ENCODE assay signal across 9 cellular contexts in the genomic region with DNA sequence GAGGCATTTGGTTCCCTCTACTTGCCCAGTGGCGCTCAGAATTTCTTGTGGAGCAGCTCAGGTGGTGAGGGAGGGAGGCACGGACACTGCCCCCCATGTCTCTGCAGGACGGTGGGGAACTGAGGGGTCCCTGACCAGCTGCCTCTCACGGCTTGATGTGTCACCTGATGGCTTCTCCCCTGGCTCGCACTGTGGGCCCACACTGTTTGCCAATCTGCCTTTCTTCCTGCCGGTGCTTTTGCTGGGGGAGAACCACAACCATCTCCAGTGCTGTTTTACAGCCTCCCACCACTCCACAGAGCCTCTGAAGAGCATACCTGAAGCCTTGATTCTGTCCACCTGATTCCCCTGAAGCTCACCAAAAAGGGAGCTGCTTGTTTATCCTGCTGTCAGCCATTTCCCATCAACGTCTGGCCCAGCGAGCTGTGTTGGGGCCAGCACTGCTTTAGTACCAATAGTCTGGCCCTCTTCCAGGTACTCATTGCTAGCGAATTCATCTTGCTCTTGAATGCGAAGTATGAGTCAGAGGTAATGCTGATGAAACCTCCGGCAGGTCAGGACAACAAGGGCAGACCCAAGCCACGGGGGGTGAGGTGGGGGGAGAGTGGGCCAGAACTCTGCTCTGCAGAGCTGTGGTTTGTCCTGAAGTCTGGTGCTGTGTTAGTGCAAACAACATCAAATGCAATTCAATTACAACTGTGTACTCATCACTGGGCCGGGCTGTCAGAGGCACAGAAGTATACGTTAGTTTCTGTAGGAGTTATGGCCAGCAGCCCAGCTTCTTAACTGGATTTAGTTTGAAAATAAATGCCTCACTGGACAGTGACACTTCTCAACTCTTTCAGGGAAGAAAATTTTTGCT.
DNase-seq lines count a peak whose midpoint lies in the region; ATAC-seq and TF ChIP-seq lines count a peak whose summit lies in the region.
"Had no signal": no experiment of that assay in that cellular context is flagged by ENCODE, and none has a peak within 500 bp of the region (broad histone marks: within the 10 kb centered on the region; RNA-seq: fewer than 3 reads in every experiment).

No MANE protein-coding gene starts in this region.

- no TSS peak for BruUV-seq in PC-3 (replicated peaks; lab: Mats Ljungman, UMichigan)

- peak; percentile 89 for DNase-seq in PC-3
- peak; percentile 97 to 99 for DNase-seq in fibroblast of lung (ENCODE audit: low read depth in 2 of 2)
- no peak for DNase-seq in osteocyte (ENCODE audit: extremely low spot score, unreplicated experiment)
- DNase-seq in middle frontal gyrus (ENCODE audit: extremely low spot score, low spot score) = no peak
- DNase-seq: naive B cell had no signal

- TF ChIP-seq CTCF in HEK293 (tag by site-specific recombination; IDR thresholded peaks at IDR 0.05) (no peak), PC-3 (conservative IDR thresholded peaks at IDR 0.05; ENCODE audit: low read depth, low read length) (no peak), fibroblast of lung (conservative IDR thresholded peaks at IDR 0.05 in 1 of 2, IDR thresholded peaks at IDR 0.05 in 1 of 2; ENCODE audit: low read depth in 1 of 2, low read length in 2 of 2) (no peak), osteocyte (IDR thresholded peaks at IDR 0.05) (no peak)

- H3K36me3 ChIP-seq in HEK293 (ENCODE audit: control insufficient read depth in 2 of 2, insufficient read depth in 1 of 2, low read length in 2 of 2) (no peaks in the 10 kb centered on the region), PC-3 (ENCODE audit: low read depth, low read length) (no peaks in the 10 kb centered on the region), fibroblast of lung (ENCODE audit: control insufficient read depth, insufficient read depth, low read length) (no peaks in the 10 kb centered on the region)

- peaks cover 45% of the 10 kb centered on the region for H3K4me1 Mint-ChIP-seq in osteocyte (ENCODE audit: unreplicated experiment)
- H3K4me1 Mint-ChIP-seq: naive B cell had no signal

- H4K20me1 ChIP-seq in PC-3 (ENCODE audit: low read length) (no peaks in the 10 kb centered on the region), fibroblast of lung (ENCODE audit: control insufficient read depth, extremely low read depth, insufficient read depth, low read length) (no peaks in the 10 kb centered on the region)

- H3F3A ChIP-seq in PC-3 (ENCODE audit: low read length, unreplicated experiment) = no peaks in the 10 kb centered on the region

- no peaks in the 10 kb centered on the region for H3K27me3 Mint-ChIP-seq in osteocyte (ENCODE audit: unreplicated experiment)

- H3K27ac Mint-ChIP-seq in osteocyte (ENCODE audit: unreplicated experiment) = peak overlapping the region; percentile 74
- H3K27ac Mint-ChIP-seq: naive B cell had no signal

- POLR2A ChIA-PET in HEK293 (lab: Yijun Ruan, JAX) (interaction anchor here (1.1 kb wide), 1 partner anchor 31 kb away, joined by 4 read pairs; no protein-coding TSS in a partner anchor), PC-3 (lab: Charles Lee; ENCODE audit: unreplicated experiment) (interaction anchor here (0.6 kb wide), 1 partner anchor 215 kb away, joined by 3 read pairs; no protein-coding TSS in a partner anchor)

- no peak overlapping the region; the same call in 1 of the 2 replicates for H3K9ac ChIP-seq in PC-3 (ENCODE audit: low read length)
- no peak overlapping the region for H3K9ac ChIP-seq in fibroblast of lung (ENCODE audit: insufficient read depth, low read length)

- CTCF ChIA-PET in HEK293 (lab: Yijun Ruan, JAX) (interaction anchor here (0.5 to 1.9 kb wide), 3 partner anchors 26 to 177 kb away, joined by 4 to 5 read pairs (median 4); no protein-coding TSS in a partner anchor), PC-3 (lab: Charles Lee) (no interaction called here)

- intact Hi-C loops in PC-3 (cut with micrococcal nuclease) = no loop called here

- H3K4me1 ChIP-seq in HEK293 (ENCODE audit: control insufficient read depth, insufficient read depth, low read length) (no peaks in the 10 kb centered on the region), PC-3 (ENCODE audit: insufficient read depth, low read length) (peaks cover 37% of the 10 kb centered on the region), fibroblast of lung (ENCODE audit: control insufficient read depth, extremely low read depth, insufficient read depth, low read length) (peaks cover 28% of the 10 kb centered on the region)

- H3K9me2 ChIP-seq in PC-3 (replicated peaks; ENCODE audit: low read length) = no peaks in the 10 kb centered on the region

- H3K79me2 ChIP-seq in PC-3 (ENCODE audit: low read length) (no peaks in the 10 kb centered on the region), fibroblast of lung (ENCODE audit: control insufficient read depth, insufficient read depth, low read length) (no peaks in the 10 kb centered on the region)

- no peak overlapping the region for H3K4me3 Mint-ChIP-seq in osteocyte (ENCODE audit: unreplicated experiment)
- H3K4me3 Mint-ChIP-seq: naive B cell had no signal

- H2AFZ ChIP-seq in PC-3 (ENCODE audit: low read length) = peak overlapping the region; percentile 89
- no peak overlapping the region for H2AFZ ChIP-seq in fibroblast of lung (ENCODE audit: low read length)

- no peaks in the 10 kb centered on the region for H3K9me3 ChIP-seq in HEK293 (ENCODE audit: control insufficient read depth, insufficient read depth, low read depth, low read length)
- no peaks in the 10 kb centered on the region for H3K9me3 ChIP-seq in PC-3 (ENCODE audit: low read length)
- H3K9me3 ChIP-seq in fibroblast of lung (ENCODE audit: control insufficient read depth, insufficient read depth, low read depth, low read length) = no peaks in the 10 kb centered on the region

- peaks cover 6% of the 10 kb centered on the region for H3K9me3 Mint-ChIP-seq in osteocyte (ENCODE audit: unreplicated experiment)

- H3K36me3 Mint-ChIP-seq in osteocyte (ENCODE audit: unreplicated experiment) = no peaks in the 10 kb centered on the region

- H3K27me3 ChIP-seq in PC-3 (ENCODE audit: low read length) (no peaks in the 10 kb centered on the region), fibroblast of lung (ENCODE audit: control insufficient read depth, insufficient read depth, low read length) (no peaks in the 10 kb centered on the region)

- H3K4me2 ChIP-seq in PC-3 (ENCODE audit: low read length) = peak overlapping the region; percentile 66
- peak overlapping the region; percentile 46 for H3K4me2 ChIP-seq in fibroblast of lung (ENCODE audit: extremely low read depth, insufficient read depth, low read length)

- peak; percentile 88 for ATAC-seq in PC-3
- no peak for ATAC-seq in GM21619 (IDR thresholded peaks at IDR 0.05; ENCODE audit: unreplicated experiment)
- no peak for ATAC-seq in GM21786 (IDR thresholded peaks at IDR 0.05; ENCODE audit: unreplicated experiment)
- ATAC-seq in HG02970 (IDR thresholded peaks at IDR 0.05; ENCODE audit: low FRiP score, unreplicated experiment) = no peak

- H3K27ac ChIP-seq in HEK293 (ENCODE audit: extremely low read depth, low read depth, low read length) = peak overlapping the region; percentile 47
- peak overlapping the region; percentile 52 for H3K27ac ChIP-seq in PC-3 (ENCODE audit: low read length)
- peak overlapping the region; percentile 29 for H3K27ac ChIP-seq in fibroblast of lung (ENCODE audit: insufficient read depth, low read length)

- no peak overlapping the region for H3K4me3 ChIP-seq in HEK293 (ENCODE audit: low read depth, low read length)
- H3K4me3 ChIP-seq in PC-3 (ENCODE audit: low read length) = no peak overlapping the region
- H3K4me3 ChIP-seq in fibroblast of lung (replicated peaks in 1 of 4; ENCODE audit: control extremely low read depth in 1 of 4, insufficient read depth in 1 of 4, low read depth in 3 of 4, low read length in 4 of 4) = no peak overlapping the region

TF ChIP-seq in HEK293, 187 proteins besides CTCF, POLR2A, EP300 and RAD21 (continues in another document):
- TF ChIP-seq ZNF776 (tag by site-specific recombination; IDR thresholded peaks at IDR 0.05; ENCODE audit: borderline replicate concordance) (no peak), ZNF521 (tag by site-specific recombination; IDR thresholded peaks at IDR 0.05) (no peak), ZNF366 (tag by site-specific recombination; conservative IDR thresholded peaks at IDR 0.05) (peak; percentile 73), ZNF324 (tag by site-specific recombination; IDR thresholded peaks at IDR 0.05) (peak; percentile 75), ZSCAN30 (tag by site-specific recombination; IDR thresholded peaks at IDR 0.05) (no peak), HOXD13 (CRISPR knock-in tag; IDR thresholded peaks at IDR 0.05; ENCODE audit: borderline replicate concordance) (peak; percentile 69; the same call in 1 of the 2 replicates)
- TF ChIP-seq, protein P1, sequence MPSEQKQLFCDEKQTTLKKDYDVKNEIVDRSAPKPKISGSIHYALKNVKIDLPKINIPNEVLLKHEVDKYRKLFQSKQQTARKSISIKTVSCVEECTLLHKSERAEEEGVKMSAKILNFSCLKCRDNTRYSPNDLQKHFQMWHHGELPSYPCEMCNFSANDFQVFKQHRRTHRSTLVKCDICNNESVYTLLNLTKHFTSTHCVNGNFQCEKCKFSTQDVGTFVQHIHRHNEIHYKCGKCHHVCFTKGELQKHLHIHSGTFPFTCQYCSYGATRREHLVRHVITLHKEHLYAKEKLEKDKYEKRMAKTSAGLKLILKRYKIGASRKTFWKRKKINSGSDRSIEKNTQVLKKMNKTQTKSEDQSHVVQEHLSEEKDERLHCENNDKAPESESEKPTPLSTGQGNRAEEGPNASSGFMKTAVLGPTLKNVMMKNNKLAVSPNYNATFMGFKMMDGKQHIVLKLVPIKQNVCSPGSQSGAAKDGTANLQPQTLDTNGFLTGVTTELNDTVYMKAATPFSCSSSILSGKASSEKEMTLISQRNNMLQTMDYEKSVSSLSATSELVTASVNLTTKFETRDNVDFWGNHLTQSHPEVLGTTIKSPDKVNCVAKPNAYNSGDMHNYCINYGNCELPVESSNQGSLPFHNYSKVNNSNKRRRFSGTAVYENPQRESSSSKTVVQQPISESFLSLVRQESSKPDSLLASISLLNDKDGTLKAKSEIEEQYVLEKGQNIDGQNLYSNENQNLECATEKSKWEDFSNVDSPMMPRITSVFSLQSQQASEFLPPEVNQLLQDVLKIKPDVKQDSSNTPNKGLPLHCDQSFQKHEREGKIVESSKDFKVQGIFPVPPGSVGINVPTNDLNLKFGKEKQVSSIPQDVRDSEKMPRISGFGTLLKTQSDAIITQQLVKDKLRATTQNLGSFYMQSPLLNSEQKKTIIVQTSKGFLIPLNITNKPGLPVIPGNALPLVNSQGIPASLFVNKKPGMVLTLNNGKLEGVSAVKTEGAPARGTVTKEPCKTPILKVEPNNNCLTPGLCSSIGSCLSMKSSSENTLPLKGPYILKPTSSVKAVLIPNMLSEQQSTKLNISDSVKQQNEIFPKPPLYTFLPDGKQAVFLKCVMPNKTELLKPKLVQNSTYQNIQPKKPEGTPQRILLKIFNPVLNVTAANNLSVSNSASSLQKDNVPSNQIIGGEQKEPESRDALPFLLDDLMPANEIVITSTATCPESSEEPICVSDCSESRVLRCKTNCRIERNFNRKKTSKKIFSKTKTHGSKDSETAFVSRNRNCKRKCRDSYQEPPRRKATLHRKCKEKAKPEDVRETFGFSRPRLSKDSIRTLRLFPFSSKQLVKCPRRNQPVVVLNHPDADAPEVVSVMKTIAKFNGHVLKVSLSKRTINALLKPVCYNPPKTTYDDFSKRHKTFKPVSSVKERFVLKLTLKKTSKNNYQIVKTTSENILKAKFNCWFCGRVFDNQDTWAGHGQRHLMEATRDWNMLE (tag by site-specific recombination; conservative IDR thresholded peaks at IDR 0.05; ENCODE audit: low read depth) = peak; percentile 61

Comparison
In these comparisons a context has a peak if more than half of its experiments do, and no peak if none do; other contexts are left out.
1. DNase-seq: peak in PC-3 (single experiment) and fibroblast of lung (2 of 2); none in osteocyte (single experiment) and middle frontal gyrus (single experiment).
2. Peak in every context shown above with its lines, with median percentiles within 50 percentile points of each other: H3K27ac ChIP-seq.